Comparison of ENCODE assay signal across 8 cellular contexts in the genomic region with DNA sequence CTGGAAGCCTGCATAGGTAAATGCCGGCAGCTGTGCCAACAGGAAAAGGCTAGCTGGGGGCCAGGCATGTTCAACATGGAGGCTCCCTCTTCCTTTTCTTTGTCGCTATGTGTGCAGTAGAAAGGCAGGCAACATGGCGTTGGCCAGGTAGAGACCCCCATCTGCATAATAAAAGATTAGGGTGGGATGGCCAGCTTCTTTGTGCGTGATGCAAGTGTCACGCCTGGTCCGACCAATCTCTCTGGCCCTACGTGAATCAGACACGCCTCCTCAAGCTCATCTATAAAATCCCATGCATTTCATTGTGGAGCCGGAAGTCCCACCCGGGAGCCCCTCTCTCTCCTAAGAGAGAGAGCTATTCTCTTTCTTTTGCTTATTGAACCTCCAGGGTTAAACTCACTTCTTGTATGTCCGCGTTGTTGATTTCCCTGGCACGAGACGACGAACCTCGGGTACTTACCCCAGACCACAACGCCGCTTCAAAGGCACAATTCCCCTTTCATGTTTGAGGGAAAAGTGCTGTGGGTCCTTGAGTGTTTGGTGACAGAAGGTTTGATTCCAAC. TPM values are rescaled to one million over a fixed set of nuclear protein-coding genes. Genes with fewer than 3 reads are reported as not detected.
DNase-seq lines count a peak whose midpoint lies in the region; ATAC-seq and TF ChIP-seq lines count a peak whose summit lies in the region.

No MANE protein-coding gene starts in this region.

- no peaks in the 10 kb centered on the region for H3K9me3 Mint-ChIP-seq in activated naive CD4-positive, alpha-beta T cell treated with anti-CD3 and anti-CD28 coated beads for 36 hours
- no peaks in the 10 kb centered on the region for H3K9me3 Mint-ChIP-seq in type B pancreatic cell

- TF ChIP-seq CTCF in SK-N-SH (IDR thresholded peaks at IDR 0.05) (no peak), type B pancreatic cell (conservative IDR thresholded peaks at IDR 0.05) (no peak), omental fat pad (IDR thresholded peaks at IDR 0.05) (no peak)

- H3K79me2 ChIP-seq in SK-N-SH (ENCODE audit: insufficient read depth): no peaks in the 10 kb centered on the region

- POLR2A ChIA-PET in SK-N-SH (lab: Yijun Ruan, JAX): interaction anchor here (0.7 to 1.8 kb wide), 21 partner anchors 9 to 368 kb away, joined by 3 to 7 read pairs (median 3); a partner anchor contains a TSS

- H3K27ac ChIP-seq in SK-N-SH (ENCODE audit: low read depth in 2 of 2, low read length in 1 of 2) (peak overlapping the region; percentile 62 to 76), right cardiac atrium (ENCODE audit: low read length) (peak overlapping the region; percentile 48)

- no peak for TF ChIP-seq RAD21 in SK-N-SH (IDR thresholded peaks at IDR 0.05; ENCODE audit: low read length)

- DNase-seq in activated naive CD4-positive, alpha-beta T cell treated with anti-CD3 and anti-CD28 coated beads for 36 hours: peak; percentile 29
- no peak for DNase-seq in activated naive CD4-positive, alpha-beta T cell treated with anti-CD3 and anti-CD28 coated beads, Interleukin-2, amount 50 U/mL, for 16 hours
- DNase-seq in SK-N-SH (peak; percentile 83), right cardiac atrium (no peak), type B pancreatic cell (ENCODE audit: extremely low spot score, unreplicated experiment) (no peak), HuH-7.5 (ENCODE audit: low spot score) (no peak), GF-D8 (lab: John Stamatoyannopoulos, UW) (no peak), omental fat pad (ENCODE audit: low spot score) (no peak)

- CTCF ChIA-PET in activated naive CD4-positive, alpha-beta T cell treated with anti-CD3 and anti-CD28 coated beads for 36 hours (lab: Charles Lee): interaction anchor here (1.6 kb wide), 1 partner anchor 9 kb away, joined by 8 read pairs; no protein-coding TSS in a partner anchor
- CTCF ChIA-PET in SK-N-SH (lab: Yijun Ruan, JAX): interaction anchor here (1.1 to 4.0 kb wide), 7 partner anchors 9 to 346 kb away, joined by 3 to 26 read pairs (median 4); no protein-coding TSS in a partner anchor

- H3K9me3 ChIP-seq in SK-N-SH (no peaks in the 10 kb centered on the region), right cardiac atrium (ENCODE audit: control insufficient read depth, low read length) (no peaks in the 10 kb centered on the region)

- peaks cover 12% of the 10 kb centered on the region for H3F3A ChIP-seq in SK-N-SH (replicated peaks; ENCODE audit: insufficient read depth)

- no peaks in the 10 kb centered on the region for H3K27me3 Mint-ChIP-seq in activated naive CD4-positive, alpha-beta T cell treated with anti-CD3 and anti-CD28 coated beads for 36 hours (ENCODE audit: low read depth)
- no peaks in the 10 kb centered on the region for H3K27me3 Mint-ChIP-seq in type B pancreatic cell

- H4K20me1 ChIP-seq in SK-N-SH (ENCODE audit: insufficient read depth): no peaks in the 10 kb centered on the region

- peaks cover 11 to 13% of the 10 kb centered on the region in 2 experiments for H3K36me3 ChIP-seq in SK-N-SH (replicated peaks in 1 of 2; ENCODE audit: control insufficient read depth in 1 of 2, insufficient read depth in 2 of 2, low read length in 1 of 2)

- peaks cover 4 to 5% of the 10 kb centered on the region in 2 experiments; a peak in 2 of 4 replicates for H3K4me1 ChIP-seq in SK-N-SH (ENCODE audit: control insufficient read depth in 1 of 2, insufficient read depth in 2 of 2, low read depth in 1 of 2, low read length in 1 of 2)
- no peaks in the 10 kb centered on the region for H3K4me1 ChIP-seq in right cardiac atrium (ENCODE audit: control insufficient read depth, insufficient read depth, low read length)

- H3K36me3 Mint-ChIP-seq in activated naive CD4-positive, alpha-beta T cell treated with anti-CD3 and anti-CD28 coated beads for 36 hours (ENCODE audit: low read depth): peaks cover 3% of the 10 kb centered on the region
- peaks cover 5% of the 10 kb centered on the region for H3K36me3 Mint-ChIP-seq in type B pancreatic cell

- peak; percentile 9 to 29 for ATAC-seq in right cardiac atrium
- ATAC-seq in omental fat pad (ENCODE audit: low FRiP score): no peak

- H3K4me3 ChIP-seq in SK-N-SH (ENCODE audit: low read depth in 2 of 2, low read length in 1 of 2) (peak overlapping the region; percentile 49 to 51), right cardiac atrium (ENCODE audit: low read length) (no peak overlapping the region)

- H3K4me2 ChIP-seq in SK-N-SH: peak overlapping the region; percentile 74

- 53% methylated on average over 16 of the region's 18 CpGs for whole genome bisulfite sequencing in SK-N-SH (ENCODE audit: low lambda C conversion rate)
- WGBS in right cardiac atrium: 62% methylated on average over 18 of the region's 18 CpGs

- H2AFZ ChIP-seq in SK-N-SH (ENCODE audit: low read depth): peak overlapping the region; percentile 83; the same call in 1 of the 2 replicates

- peak overlapping the region; percentile 61 for H3K9ac ChIP-seq in SK-N-SH

- TF ChIP-seq EP300 in SK-N-SH (IDR thresholded peaks at IDR 0.05; ENCODE audit: borderline replicate concordance in 1 of 2, low read depth in 1 of 2, low read length in 1 of 2): no peak

- H3K4me3 Mint-ChIP-seq in activated naive CD4-positive, alpha-beta T cell treated with anti-CD3 and anti-CD28 coated beads for 36 hours: no peak overlapping the region
- peak overlapping the region; percentile 69 for H3K4me3 Mint-ChIP-seq in type B pancreatic cell

- no peak overlapping the region for H3K27ac Mint-ChIP-seq in activated naive CD4-positive, alpha-beta T cell treated with anti-CD3 and anti-CD28 coated beads for 36 hours
- peak overlapping the region; percentile 82 for H3K27ac Mint-ChIP-seq in type B pancreatic cell

- peaks cover 28% of the 10 kb centered on the region for H3K4me1 Mint-ChIP-seq in activated naive CD4-positive, alpha-beta T cell treated with anti-CD3 and anti-CD28 coated beads for 36 hours (ENCODE audit: low read depth)
- H3K4me1 Mint-ChIP-seq in type B pancreatic cell (ENCODE audit: unreplicated experiment): peaks cover 38% of the 10 kb centered on the region

- intact Hi-C loops in activated naive CD4-positive, alpha-beta T cell treated with anti-CD3 and anti-CD28 coated beads for 36 hours (cut with micrococcal nuclease): no loop called here
- intact Hi-C loops in right cardiac atrium (cut with DNase I): loop anchor here in 3 of 4 donors (5.0 to 10.0 kb wide), 3 partner anchors 49 to 197 kb away; no protein-coding TSS in a partner anchor

- H3K27me3 ChIP-seq in SK-N-SH (ENCODE audit: insufficient read depth) (no peaks in the 10 kb centered on the region), right cardiac atrium (ENCODE audit: control insufficient read depth, insufficient read depth) (no peaks in the 10 kb centered on the region)

- H3K9me2 ChIP-seq in SK-N-SH: no peaks in the 10 kb centered on the region

TF ChIP-seq in SK-N-SH, 30 proteins besides CTCF, POLR2A, EP300 and RAD21 (continues in another document):
- TF ChIP-seq TCF12 (IDR thresholded peaks at IDR 0.05) (no peak), POLR2AphosphoS5 (IDR thresholded peaks at IDR 0.05; ENCODE audit: low read depth, low read length) (peak; percentile 72), RCOR1 (IDR thresholded peaks at IDR 0.05; ENCODE audit: low read length) (no peak), FOSL2 (IDR thresholded peaks at IDR 0.05; ENCODE audit: borderline replicate concordance, low read depth) (no peak)
- TF ChIP-seq, protein P1, sequence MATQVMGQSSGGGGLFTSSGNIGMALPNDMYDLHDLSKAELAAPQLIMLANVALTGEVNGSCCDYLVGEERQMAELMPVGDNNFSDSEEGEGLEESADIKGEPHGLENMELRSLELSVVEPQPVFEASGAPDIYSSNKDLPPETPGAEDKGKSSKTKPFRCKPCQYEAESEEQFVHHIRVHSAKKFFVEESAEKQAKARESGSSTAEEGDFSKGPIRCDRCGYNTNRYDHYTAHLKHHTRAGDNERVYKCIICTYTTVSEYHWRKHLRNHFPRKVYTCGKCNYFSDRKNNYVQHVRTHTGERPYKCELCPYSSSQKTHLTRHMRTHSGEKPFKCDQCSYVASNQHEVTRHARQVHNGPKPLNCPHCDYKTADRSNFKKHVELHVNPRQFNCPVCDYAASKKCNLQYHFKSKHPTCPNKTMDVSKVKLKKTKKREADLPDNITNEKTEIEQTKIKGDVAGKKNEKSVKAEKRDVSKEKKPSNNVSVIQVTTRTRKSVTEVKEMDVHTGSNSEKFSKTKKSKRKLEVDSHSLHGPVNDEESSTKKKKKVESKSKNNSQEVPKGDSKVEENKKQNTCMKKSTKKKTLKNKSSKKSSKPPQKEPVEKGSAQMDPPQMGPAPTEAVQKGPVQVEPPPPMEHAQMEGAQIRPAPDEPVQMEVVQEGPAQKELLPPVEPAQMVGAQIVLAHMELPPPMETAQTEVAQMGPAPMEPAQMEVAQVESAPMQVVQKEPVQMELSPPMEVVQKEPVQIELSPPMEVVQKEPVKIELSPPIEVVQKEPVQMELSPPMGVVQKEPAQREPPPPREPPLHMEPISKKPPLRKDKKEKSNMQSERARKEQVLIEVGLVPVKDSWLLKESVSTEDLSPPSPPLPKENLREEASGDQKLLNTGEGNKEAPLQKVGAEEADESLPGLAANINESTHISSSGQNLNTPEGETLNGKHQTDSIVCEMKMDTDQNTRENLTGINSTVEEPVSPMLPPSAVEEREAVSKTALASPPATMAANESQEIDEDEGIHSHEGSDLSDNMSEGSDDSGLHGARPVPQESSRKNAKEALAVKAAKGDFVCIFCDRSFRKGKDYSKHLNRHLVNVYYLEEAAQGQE (IDR thresholded peaks at IDR 0.05; ENCODE audit: low read depth, low read length): no peak
- TF ChIP-seq, protein P2, sequence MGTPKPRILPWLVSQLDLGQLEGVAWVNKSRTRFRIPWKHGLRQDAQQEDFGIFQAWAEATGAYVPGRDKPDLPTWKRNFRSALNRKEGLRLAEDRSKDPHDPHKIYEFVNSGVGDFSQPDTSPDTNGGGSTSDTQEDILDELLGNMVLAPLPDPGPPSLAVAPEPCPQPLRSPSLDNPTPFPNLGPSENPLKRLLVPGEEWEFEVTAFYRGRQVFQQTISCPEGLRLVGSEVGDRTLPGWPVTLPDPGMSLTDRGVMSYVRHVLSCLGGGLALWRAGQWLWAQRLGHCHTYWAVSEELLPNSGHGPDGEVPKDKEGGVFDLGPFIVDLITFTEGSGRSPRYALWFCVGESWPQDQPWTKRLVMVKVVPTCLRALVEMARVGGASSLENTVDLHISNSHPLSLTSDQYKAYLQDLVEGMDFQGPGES (IDR thresholded peaks at IDR 0.05; ENCODE audit: low read depth, low read length): no peak

RNA-seq across cellular contexts. Expression of a gene that starts 25.0 kb away (rescaled TPM):
- not detected for total RNA-seq in activated naive CD4-positive, alpha-beta T cell treated with anti-CD3 and anti-CD28 coated beads for 36 hours
- polyA plus RNA-seq in SK-N-SH (2012; rRNA removed) (not detected in 2 replicates), right cardiac atrium (0.09 TPM)
- polyA plus RNA-seq in SK-N-SH (2012; cell fraction: cytosol; rRNA removed): not detected in 2 replicates
- polyA plus RNA-seq in SK-N-SH (2012; cell fraction: nucleus; rRNA removed): not detected in 2 replicates
- total RNA-seq in right cardiac atrium (under 1 TPM in 1 of 4 donors, not detected in 3; 0.22 TPM), type B pancreatic cell (ENCODE audit: low replicate concordance) (not detected in 2 replicates), omental fat pad (under 1 TPM in 1 of 4 donors, not detected in 3; 0.19 TPM)

Comparison
In these comparisons a context has a peak if more than half of its experiments do, and no peak if none do; other contexts are left out.
1. DNase-seq: peak in activated naive CD4-positive, alpha-beta T cell treated with anti-CD3 and anti-CD28 coated beads for 36 hours (single experiment) and SK-N-SH (single experiment); none in activated naive CD4-positive, alpha-beta T cell treated with anti-CD3 and anti-CD28 coated beads, Interleukin-2, amount 50 U/mL, for 16 hours (single experiment), right cardiac atrium (0 of 3), type B pancreatic cell (single experiment), HuH-7.5 (single experiment), GF-D8 (single experiment) and omental fat pad (single experiment).